8 cellular contexts compared by ENCODE assay signal in genomic region chr9:120439147-120439546, GRCh38.
A peak's percentile ranks its signal among the peaks of the same experiment; 100 is the strongest.
DNase-seq lines count a peak whose midpoint lies in the region; ATAC-seq, FAIRE-seq and TF ChIP-seq lines count a peak whose summit lies in the region.

No MANE protein-coding gene starts in this region.

- no peak for TF ChIP-seq POLR2A in spleen (IDR thresholded peaks at IDR 0.05)

- WGBS in spleen, 5 donors = 86 to 93% (median 89%) methylated on average over 7 of the region's 7 CpGs

- ATAC-seq in naive thymus-derived CD8-positive, alpha-beta T cell = no peak
- no peak for ATAC-seq in GM19463 (IDR thresholded peaks at IDR 0.05; ENCODE audit: unreplicated experiment)

- CTCF ChIA-PET in BJ (lab: Yijun Ruan, JAX) = interaction anchor here (1.0 to 5.4 kb wide), 12 partner anchors 12 to 608 kb away, joined by 3 to 21 read pairs (median 3); no protein-coding TSS in a partner anchor

- H3K27me3 Mint-ChIP-seq in endothelial cell (ENCODE audit: unreplicated experiment) = no peaks in the 10 kb centered on the region
- H3K27me3 Mint-ChIP-seq in naive thymus-derived CD8-positive, alpha-beta T cell = no peaks in the 10 kb centered on the region

- H3K4me1 Mint-ChIP-seq in endothelial cell (ENCODE audit: unreplicated experiment) = peaks cover 13% of the 10 kb centered on the region
- peaks cover 2 to 25% (median 7%) of the 10 kb centered on the region in 4 donors for H3K4me1 Mint-ChIP-seq in naive thymus-derived CD8-positive, alpha-beta T cell

- H3K4me3 ChIP-seq in BJ (ENCODE audit: low read depth, low read length) = no peak overlapping the region
- no peak overlapping the region for H3K4me3 ChIP-seq in spleen

- DNase-seq in BJ (ENCODE audit: low read depth) (no peak), GM19239 (ENCODE audit: insufficient read length, low spot score) (peak; percentile 6), NCI-H748 (lab: John Stamatoyannopoulos, UW; ENCODE audit: unreplicated experiment) (peak; percentile 61), endothelial cell (ENCODE audit: low spot score) (peak; percentile 26), spleen (no peak), substantia nigra (lab: John Stamatoyannopoulos, UW) (no peak)
- no peak for DNase-seq in naive thymus-derived CD8-positive, alpha-beta T cell

- no peaks in the 10 kb centered on the region for H3K9me3 ChIP-seq in spleen

- no peak for FAIRE-seq in GM19239 (lab: Jason Lieb, UNC)

- H3K36me3 Mint-ChIP-seq in endothelial cell (ENCODE audit: low read depth, unreplicated experiment) = no peaks in the 10 kb centered on the region
- H3K36me3 Mint-ChIP-seq in naive thymus-derived CD8-positive, alpha-beta T cell = peaks cover 44 to 90% (median 69%) of the 10 kb centered on the region in 3 donors

- no peaks in the 10 kb centered on the region for H3K9me3 Mint-ChIP-seq in endothelial cell (ENCODE audit: unreplicated experiment)
- no peaks in the 10 kb centered on the region for H3K9me3 Mint-ChIP-seq in naive thymus-derived CD8-positive, alpha-beta T cell

- POLR2A ChIA-PET in BJ (lab: Charles Lee) = no interaction called here
- POLR2A ChIA-PET in naive thymus-derived CD8-positive, alpha-beta T cell (lab: Charles Lee) = no interaction called here

- H3K27ac Mint-ChIP-seq in endothelial cell (ENCODE audit: unreplicated experiment) = no peak overlapping the region
- H3K27ac Mint-ChIP-seq in naive thymus-derived CD8-positive, alpha-beta T cell = peak overlapping the region in 1 of 10 donors; percentile 67

- intact Hi-C loops in spleen (cut with DNase I; ENCODE audit: low total_unique reads) = no loop called here

- no peak overlapping the region for H3K4me3 Mint-ChIP-seq in endothelial cell (ENCODE audit: unreplicated experiment)
- H3K4me3 Mint-ChIP-seq in naive thymus-derived CD8-positive, alpha-beta T cell = no peak overlapping the region

- peak overlapping the region in 4 of 8 donors; percentile 80 to 86 (median 82) for H3K27ac ChIP-seq in spleen
- H3K27ac ChIP-seq in substantia nigra (ENCODE audit: low read depth, low read length, poor library complexity, severe bottlenecking) = no peak overlapping the region

- TF ChIP-seq CTCF in BJ (IDR thresholded peaks at IDR 0.05; ENCODE audit: insufficient read depth, low read depth, low read length) (peak; percentile 64), endothelial cell (IDR thresholded peaks at IDR 0.05; ENCODE audit: unreplicated experiment) (peak; percentile 66), spleen (IDR thresholded peaks at IDR 0.05 in 8 of 11, conservative IDR thresholded peaks at IDR 0.05 in 3 of 11) (peak in 7 of 11 experiments; percentile 18 to 60 (median 35))

- H3K4me1 ChIP-seq in spleen = peaks cover 0 to 41% (median 0%) of the 10 kb centered on the region in 6 donors

- H3K27me3 ChIP-seq in BJ (ENCODE audit: control insufficient read depth, insufficient read depth, low read length) = no peaks in the 10 kb centered on the region
- H3K27me3 ChIP-seq in spleen (replicated peaks in 1 of 7) = no peaks in the 10 kb centered on the region

- H3K36me3 ChIP-seq in BJ (ENCODE audit: control insufficient read depth, insufficient read depth, low read length) (0 out of 2 replicates have a peak, but pooled peaks cover 2% of the 10 kb centered on the region), spleen (peaks cover 0 to 90% (median 55%) of the 10 kb centered on the region in 6 donors)

Comparison
In these comparisons a context has a peak if more than half of its experiments do, and no peak if none do; other contexts are left out.
1. DNase-seq: peak in GM19239 (single experiment), NCI-H748 (single experiment) and endothelial cell (single experiment); none in BJ (single experiment), spleen (single experiment), naive thymus-derived CD8-positive, alpha-beta T cell (0 of 10) and substantia nigra (0 of 49).
2. Peak in every context shown above with its lines, with median percentiles within 50 percentile points of each other: CTCF ChIP-seq.